ENCODE assay signal across 1 cellular context in the genomic region with DNA sequence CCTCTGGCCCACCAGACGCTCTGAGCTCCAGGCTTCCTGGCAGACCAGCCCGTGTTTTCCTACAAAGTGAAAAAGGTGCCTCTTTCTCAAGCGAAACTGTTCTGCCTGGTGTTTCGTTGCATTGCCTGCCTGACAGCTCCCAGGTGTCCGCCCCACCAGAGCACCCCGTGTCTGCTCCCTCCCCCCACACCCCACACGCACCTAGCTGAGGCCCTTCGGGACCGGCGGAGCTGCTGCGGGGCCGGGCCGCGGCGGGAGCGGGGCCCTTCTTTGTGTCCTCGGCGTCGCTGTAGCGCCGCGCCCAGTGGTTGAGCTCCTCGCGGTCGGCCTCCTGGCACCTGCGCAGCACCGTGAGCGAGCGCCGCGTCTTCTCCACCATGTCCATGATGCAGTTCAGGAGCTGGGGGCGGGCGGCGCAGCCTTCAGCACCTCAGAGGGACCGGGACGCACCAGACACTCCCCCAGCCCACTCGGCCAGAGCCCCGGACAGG.
TF ChIP-seq lines count a peak whose summit lies in the region.

No MANE protein-coding gene starts in this region.

TF ChIP-seq in HepG2, 621 proteins besides CTCF, POLR2A, EP300 and RAD21:
- TF ChIP-seq ZNF501 (CRISPR knock-in tag; IDR thresholded peaks at IDR 0.05), result 0 out of 2 replicates have a peak, but pooled peaks have one; percentile 53
- 0 out of 2 replicates have a peak, but pooled peaks have one; percentile 12 for TF ChIP-seq HINFP (CRISPR knock-in tag; IDR thresholded peaks at IDR 0.05; ENCODE audit: low read depth)
- no peak for TF ChIP-seq ZNF33A (CRISPR knock-in tag; IDR thresholded peaks at IDR 0.05; ENCODE audit: borderline replicate concordance)
- TF ChIP-seq, protein P1, sequence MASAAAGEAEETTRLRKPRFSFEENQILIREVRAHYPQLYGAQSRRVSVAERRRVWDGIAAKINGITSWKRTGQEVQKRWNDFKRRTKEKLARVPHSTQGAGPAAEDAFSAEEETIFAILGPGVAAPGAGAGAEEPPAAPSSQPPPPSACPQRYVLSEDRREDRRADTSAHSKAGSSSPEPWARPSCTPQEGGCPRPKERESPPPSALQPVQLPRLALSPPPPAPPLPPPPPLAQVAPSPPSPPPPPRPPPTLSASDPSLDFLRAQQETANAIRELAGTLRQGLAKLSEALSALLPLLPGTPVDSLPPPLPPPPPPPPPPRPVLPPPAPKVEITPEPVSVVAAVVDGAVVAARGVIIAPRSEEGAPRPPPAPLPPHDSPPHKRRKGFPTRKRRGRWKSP (CRISPR knock-in tag; IDR thresholded peaks at IDR 0.05), result peak; percentile 30; the same call in 1 of the 2 replicates
- TF ChIP-seq ARID2 (CRISPR knock-in tag; IDR thresholded peaks at IDR 0.05; ENCODE audit: borderline replicate concordance), result no peak
- TF ChIP-seq NFIC (IDR thresholded peaks at IDR 0.05; ENCODE audit: low read length), result no peak
- no peak for TF ChIP-seq ATF7 (IDR thresholded peaks at IDR 0.05)
- no peak for TF ChIP-seq ATF7 (CRISPR knock-in tag; IDR thresholded peaks at IDR 0.05)
- TF ChIP-seq EZH2 (conservative IDR thresholded peaks at IDR 0.05; ENCODE audit: low read depth, low read length), result peak; percentile 89; the same call in 1 of the 2 replicates
- no peak for TF ChIP-seq FOXA3 (CRISPR knock-in tag; IDR thresholded peaks at IDR 0.05)
- peak; percentile 45; the same call in 1 of the 2 replicates for TF ChIP-seq ZNF776 (CRISPR knock-in tag; IDR thresholded peaks at IDR 0.05)
- no peak for TF ChIP-seq FOXO1 (CRISPR knock-in tag; IDR thresholded peaks at IDR 0.05)
- TF ChIP-seq, protein P2, sequence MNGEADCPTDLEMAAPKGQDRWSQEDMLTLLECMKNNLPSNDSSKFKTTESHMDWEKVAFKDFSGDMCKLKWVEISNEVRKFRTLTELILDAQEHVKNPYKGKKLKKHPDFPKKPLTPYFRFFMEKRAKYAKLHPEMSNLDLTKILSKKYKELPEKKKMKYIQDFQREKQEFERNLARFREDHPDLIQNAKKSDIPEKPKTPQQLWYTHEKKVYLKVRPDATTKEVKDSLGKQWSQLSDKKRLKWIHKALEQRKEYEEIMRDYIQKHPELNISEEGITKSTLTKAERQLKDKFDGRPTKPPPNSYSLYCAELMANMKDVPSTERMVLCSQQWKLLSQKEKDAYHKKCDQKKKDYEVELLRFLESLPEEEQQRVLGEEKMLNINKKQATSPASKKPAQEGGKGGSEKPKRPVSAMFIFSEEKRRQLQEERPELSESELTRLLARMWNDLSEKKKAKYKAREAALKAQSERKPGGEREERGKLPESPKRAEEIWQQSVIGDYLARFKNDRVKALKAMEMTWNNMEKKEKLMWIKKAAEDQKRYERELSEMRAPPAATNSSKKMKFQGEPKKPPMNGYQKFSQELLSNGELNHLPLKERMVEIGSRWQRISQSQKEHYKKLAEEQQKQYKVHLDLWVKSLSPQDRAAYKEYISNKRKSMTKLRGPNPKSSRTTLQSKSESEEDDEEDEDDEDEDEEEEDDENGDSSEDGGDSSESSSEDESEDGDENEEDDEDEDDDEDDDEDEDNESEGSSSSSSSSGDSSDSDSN (CRISPR knock-in tag; IDR thresholded peaks at IDR 0.05), result peak; percentile 57; the same call in 1 of the 2 replicates
- TF ChIP-seq ZNF619 (CRISPR knock-in tag; IDR thresholded peaks at IDR 0.05), result no peak
- peak; percentile 40 for TF ChIP-seq HNRNPLL (IDR thresholded peaks at IDR 0.05; ENCODE audit: low read depth, low read length, poor library complexity, severe bottlenecking)
- no peak for TF ChIP-seq TARDBP (CRISPR knock-in tag; IDR thresholded peaks at IDR 0.05)
- peak; percentile 21; the same call in 1 of the 2 replicates for TF ChIP-seq GABPB1 (CRISPR knock-in tag; IDR thresholded peaks at IDR 0.05)
- TF ChIP-seq ZNF687 (CRISPR knock-in tag; IDR thresholded peaks at IDR 0.05), result peak; percentile 46
- no peak for TF ChIP-seq ZNF597 (CRISPR knock-in tag; IDR thresholded peaks at IDR 0.05)
- TF ChIP-seq, protein P3, sequence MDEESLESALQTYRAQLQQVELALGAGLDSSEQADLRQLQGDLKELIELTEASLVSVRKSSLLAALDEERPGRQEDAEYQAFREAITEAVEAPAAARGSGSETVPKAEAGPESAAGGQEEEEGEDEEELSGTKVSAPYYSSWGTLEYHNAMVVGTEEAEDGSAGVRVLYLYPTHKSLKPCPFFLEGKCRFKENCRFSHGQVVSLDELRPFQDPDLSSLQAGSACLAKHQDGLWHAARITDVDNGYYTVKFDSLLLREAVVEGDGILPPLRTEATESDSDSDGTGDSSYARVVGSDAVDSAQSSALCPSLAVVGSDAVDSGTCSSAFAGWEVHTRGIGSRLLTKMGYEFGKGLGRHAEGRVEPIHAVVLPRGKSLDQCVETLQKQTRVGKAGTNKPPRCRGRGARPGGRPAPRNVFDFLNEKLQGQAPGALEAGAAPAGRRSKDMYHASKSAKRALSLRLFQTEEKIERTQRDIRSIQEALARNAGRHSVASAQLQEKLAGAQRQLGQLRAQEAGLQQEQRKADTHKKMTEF (CRISPR knock-in tag; IDR thresholded peaks at IDR 0.05), result no peak
- TF ChIP-seq DRAP1 (CRISPR knock-in tag; IDR thresholded peaks at IDR 0.05), result no peak
- TF ChIP-seq ELF4 (CRISPR knock-in tag; IDR thresholded peaks at IDR 0.05; ENCODE audit: borderline replicate concordance), result no peak
TF ChIP-seq in HepG2: peak in this region for 9.
